Comparison of ENCODE assay signal across 15 cellular contexts in genomic region chr6:168333039-168333438, GRCh38. TPM values are rescaled to one million over a fixed set of nuclear protein-coding genes. Genes with fewer than 3 reads are reported as not detected.
A peak's percentile ranks its signal among the peaks of the same experiment; 100 is the strongest.
DNase-seq lines count a peak whose midpoint lies in the region; TF ChIP-seq lines count a peak whose summit lies in the region.
"Had no signal": no experiment of that assay in that cellular context is flagged by ENCODE, and none has a peak within 500 bp of the region (broad histone marks: within the 10 kb centered on the region; RNA-seq: fewer than 3 reads in every experiment).

No MANE protein-coding gene starts in this region.

- H3K4me3 ChIP-seq in NB4 (ENCODE audit: low read depth, low read length) (no peak overlapping the region), esophagus muscularis mucosa (no peak overlapping the region)
- H3K4me3 ChIP-seq: skin epidermis had no signal

- in situ Hi-C loops in GM13977 (cut with MboI; ENCODE audit: low pct_unique_long_range_greater_than_20kb, low sequenced_read_pairs, unreplicated experiment): no loop called here

- no peaks in the 10 kb centered on the region for H3K4me1 ChIP-seq in esophagus muscularis mucosa

- no peak overlapping the region for H3K27ac ChIP-seq in esophagus muscularis mucosa (replicated peaks in 1 of 4)
- H3K27ac ChIP-seq: skin epidermis had no signal

- peak; percentile 37 for TF ChIP-seq CTCF in NB4 (IDR thresholded peaks at IDR 0.05; ENCODE audit: low read depth, low read length)
- peak in 2 of 3 experiments; percentile 11 to 34 for TF ChIP-seq CTCF in esophagus muscularis mucosa (IDR thresholded peaks at IDR 0.05)
- TF ChIP-seq CTCF in progenitor cell of endocrine pancreas (IDR thresholded peaks at IDR 0.05; ENCODE audit: unreplicated experiment): peak; percentile 55
- no peak for TF ChIP-seq CTCF in GM13977 (IDR thresholded peaks at IDR 0.05; ENCODE audit: extremely low read depth, insufficient read depth, missing control alignments)

- H3K27me3 ChIP-seq in esophagus muscularis mucosa: peaks cover 0 to 34% (median 0%) of the 10 kb centered on the region in 4 donors

- H3K9me3 Mint-ChIP-seq in progenitor cell of endocrine pancreas (ENCODE audit: low read depth): no peaks in the 10 kb centered on the region
- H3K9me3 Mint-ChIP-seq: activated B cell treated with CpG ODN at 0.5 μM for 24 hours had no signal

- DNase-seq in NCI-H748 (lab: John Stamatoyannopoulos, UW; ENCODE audit: unreplicated experiment) (peak; percentile 18), NCI-H748 treated with DMSO at 0.1 percent for 48 hours (lab: John Stamatoyannopoulos, UW) (no peak), NB4 (ENCODE audit: low read depth) (peak; percentile 20), esophagus muscularis mucosa (ENCODE audit: extremely low spot score) (no peak), progenitor cell of endocrine pancreas (ENCODE audit: low spot score, unreplicated experiment) (no peak), NCI-H1092 treated with DMSO at 0.1 percent for 48 hours (lab: John Stamatoyannopoulos, UW) (no peak), GM13977 (ENCODE audit: low spot score) (no peak)
- no peak for DNase-seq in stimulated activated CD4-positive, alpha-beta T cell treated with anti-CD3 and anti-CD28 coated beads, Interleukin-2, amount 100 ng/mL, for 24 hours
- DNase-seq: activated B cell treated with CpG ODN at 0.5 μM for 24 hours; activated naive CD8-positive, alpha-beta T cell treated with anti-CD3 and anti-CD28 coated beads, Interleukin-2, amount 10 ng/mL, durations not matched to agents 7 days and 5 days; AML-193; GOT3; stimulated activated naive CD4-positive, alpha-beta T cell treated with Interleukin-2 at 50 U/mL for 16 hours had no signal

- TF ChIP-seq POLR2A in NB4 (IDR thresholded peaks at IDR 0.05; ENCODE audit: extremely low read depth, insufficient read length) (no peak), esophagus muscularis mucosa (IDR thresholded peaks at IDR 0.05; ENCODE audit: low read depth) (no peak)

- TF ChIP-seq EP300 in esophagus muscularis mucosa (IDR thresholded peaks at IDR 0.05): no peak

- H3K36me3 Mint-ChIP-seq in progenitor cell of endocrine pancreas (ENCODE audit: insufficient read depth): no peaks in the 10 kb centered on the region
- H3K36me3 Mint-ChIP-seq: activated naive CD8-positive, alpha-beta T cell treated with anti-CD3 and anti-CD28 coated beads, Interleukin-2, amount 10 ng/mL, durations not matched to agents 7 days and 5 days had no signal

- intact Hi-C loops in esophagus muscularis mucosa (cut with DNase I): no loop called here

- no peaks in the 10 kb centered on the region for H3K9me3 ChIP-seq in esophagus muscularis mucosa

- no peaks in the 10 kb centered on the region for H3K36me3 ChIP-seq in esophagus muscularis mucosa

- H3K27ac Mint-ChIP-seq in progenitor cell of endocrine pancreas: no peak overlapping the region
- H3K27ac Mint-ChIP-seq: activated B cell treated with CpG ODN at 0.5 μM for 24 hours; activated naive CD8-positive, alpha-beta T cell treated with anti-CD3 and anti-CD28 coated beads, Interleukin-2, amount 10 ng/mL, durations not matched to agents 7 days and 5 days; memory B cell had no signal

- no peaks in the 10 kb centered on the region for H3K27me3 Mint-ChIP-seq in progenitor cell of endocrine pancreas
- H3K27me3 Mint-ChIP-seq: activated B cell treated with CpG ODN at 0.5 μM for 24 hours had no signal

- WGBS in esophagus muscularis mucosa: 77% methylated on average over 5 of the region's 5 CpGs

- peaks cover 35% of the 10 kb centered on the region for H3K4me1 Mint-ChIP-seq in progenitor cell of endocrine pancreas (ENCODE audit: low read depth)
- H3K4me1 Mint-ChIP-seq: activated B cell treated with CpG ODN at 0.5 μM for 24 hours; activated naive CD8-positive, alpha-beta T cell treated with anti-CD3 and anti-CD28 coated beads, Interleukin-2, amount 10 ng/mL, durations not matched to agents 7 days and 5 days; memory B cell had no signal

- no peak overlapping the region for H3K4me3 Mint-ChIP-seq in progenitor cell of endocrine pancreas (ENCODE audit: low read depth)
- H3K4me3 Mint-ChIP-seq: activated B cell treated with CpG ODN at 0.5 μM for 24 hours; activated naive CD8-positive, alpha-beta T cell treated with anti-CD3 and anti-CD28 coated beads, Interleukin-2, amount 10 ng/mL, durations not matched to agents 7 days and 5 days; memory B cell had no signal

RNA-seq across cellular contexts. Expression of gene DACT2, which starts 13.5 kb away (rescaled TPM):
- total RNA-seq in esophagus muscularis mucosa: 1 to 10 TPM in 3 of 4 donors, under 1 TPM in 1; 0.83 to 2.5 (median 1.3) TPM
- total RNA-seq in progenitor cell of endocrine pancreas: 30.5 and 33.2 TPM in 2 replicates
- total RNA-seq: activated B cell treated with CpG ODN at 0.5 μM for 24 hours; activated naive CD8-positive, alpha-beta T cell treated with anti-CD3 and anti-CD28 coated beads, Interleukin-2, amount 10 ng/mL, durations not matched to agents 7 days and 5 days had no signal

Comparison
In these comparisons a context has a peak if more than half of its experiments do, and no peak if none do; other contexts are left out.
1. DNase-seq: peak in NCI-H748 (single experiment) and NB4 (single experiment); none in NCI-H748 treated with DMSO at 0.1 percent for 48 hours (single experiment), esophagus muscularis mucosa (single experiment), progenitor cell of endocrine pancreas (single experiment), NCI-H1092 treated with DMSO at 0.1 percent for 48 hours (single experiment), GM13977 (single experiment) and stimulated activated CD4-positive, alpha-beta T cell treated with anti-CD3 and anti-CD28 coated beads, Interleukin-2, amount 100 ng/mL, for 24 hours (0 of 2).